In the genomic region with DNA sequence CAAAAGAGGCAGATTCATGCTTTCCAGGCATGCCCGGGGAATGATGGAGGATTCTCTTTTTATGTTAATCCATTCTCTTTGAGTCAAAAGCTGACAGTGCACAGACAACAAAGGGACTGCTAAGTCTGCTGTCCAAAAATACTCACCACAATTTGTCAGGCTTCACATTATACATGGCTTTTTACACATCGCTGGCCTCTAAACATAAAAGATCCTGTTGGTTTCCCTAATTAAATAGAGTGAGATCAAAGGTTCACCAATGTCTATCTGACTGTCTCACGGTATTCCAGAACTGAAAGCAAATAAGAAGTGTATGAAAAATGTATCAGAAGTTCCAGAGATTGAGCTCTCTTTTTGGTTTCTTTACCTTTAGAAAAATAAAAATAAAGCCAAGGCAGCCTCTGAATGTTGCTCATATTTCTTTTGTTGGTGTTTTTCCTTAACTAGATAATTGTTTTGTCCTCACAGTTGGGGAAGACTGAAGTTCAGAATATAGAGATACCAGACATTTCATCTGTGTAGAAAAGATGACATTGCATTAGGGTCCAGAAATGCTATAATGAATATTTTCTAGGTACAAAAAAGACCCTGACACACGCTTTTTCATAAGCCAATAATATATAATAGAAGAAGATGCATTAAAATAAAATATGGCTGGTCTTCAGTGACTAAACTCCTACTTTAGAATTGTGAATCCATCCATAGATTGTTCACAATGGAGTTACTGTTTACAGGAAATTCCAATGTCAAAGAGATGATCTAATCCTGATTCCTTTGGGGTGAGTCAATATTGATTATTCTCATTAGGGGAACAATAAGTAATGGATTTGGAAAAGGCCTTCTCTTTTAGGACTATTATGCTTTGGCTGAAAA, we compare ENCODE assay signal across 11 cellular contexts.
DNase-seq lines count a peak whose midpoint lies in the region; ATAC-seq, FAIRE-seq and TF ChIP-seq lines count a peak whose summit lies in the region.
"Had no signal": no experiment of that assay in that cellular context is flagged by ENCODE, and none has a peak within 500 bp of the region (broad histone marks: within the 10 kb centered on the region; RNA-seq: fewer than 3 reads in every experiment).

No MANE protein-coding gene starts in this region.

- in situ Hi-C loops in astrocyte of the spinal cord (cut with HindIII; ENCODE audit: low sequenced_read_pairs) = no loop called here

- peak; percentile 79 for TF ChIP-seq EP300 in Ishikawa (IDR thresholded peaks at IDR 0.05; ENCODE audit: borderline replicate concordance)

- no peak overlapping the region for H3K4me3 ChIP-seq in astrocyte of the spinal cord (ENCODE audit: low read depth, low read length)
- H3K4me3 ChIP-seq: K562 had no signal

- TF ChIP-seq RAD21 in Ishikawa (IDR thresholded peaks at IDR 0.05; ENCODE audit: low read depth) = no peak

- FAIRE-seq in islet of Langerhans (lab: Jason Lieb, UNC) = peak; percentile 41
- FAIRE-seq: K562 had no signal

- no peak for ATAC-seq in HG03460 (IDR thresholded peaks at IDR 0.05; ENCODE audit: unreplicated experiment)
- ATAC-seq: K562 had no signal

- DNase-seq in A172 (ENCODE audit: low spot score) = peak; percentile 52
- peak; percentile 72 for DNase-seq in astrocyte of the spinal cord (ENCODE audit: low read depth, low spot score)
- no peak for DNase-seq in NCI-H524 (lab: John Stamatoyannopoulos, UW)
- no peak for DNase-seq in Kasumi-1 (lab: John Stamatoyannopoulos, UW)
- no peak for DNase-seq in NCI-H2029 treated with DMSO at 0.1 percent for 48 hours (lab: John Stamatoyannopoulos, UW)
- DNase-seq: activated T-cell treated with anti-CD3 and anti-CD28 coated beads, Interleukin-2, amount 50 U/mL, for 24 hours; NCI-H2081 treated with DMSO at 0.1 percent for 48 hours had no signal

- TF ChIP-seq CTCF in astrocyte of the spinal cord (IDR thresholded peaks at IDR 0.05; ENCODE audit: low read depth, low read length) = no peak

TF ChIP-seq in Ishikawa, 13 proteins besides CTCF, POLR2A, EP300 and RAD21:
- peak; percentile 78 for TF ChIP-seq TEAD4 (IDR thresholded peaks at IDR 0.05)
- no peak for TF ChIP-seq CEBPB (IDR thresholded peaks at IDR 0.05)
- no peak for TF ChIP-seq TCF12 (IDR thresholded peaks at IDR 0.05; ENCODE audit: low read depth)
- peak; percentile 71; the same call in 1 of the 2 replicates for TF ChIP-seq FOXM1 (IDR thresholded peaks at IDR 0.05; ENCODE audit: borderline replicate concordance, low read depth)

Comparison
In these comparisons a context has a peak if more than half of its experiments do, and no peak if none do; other contexts are left out.
1. DNase-seq: peak in A172 (single experiment) and astrocyte of the spinal cord (single experiment); none in NCI-H524 (0 of 2), Kasumi-1 (0 of 2) and NCI-H2029 treated with DMSO at 0.1 percent for 48 hours (single experiment).